16 cellular contexts compared by ENCODE assay signal in genomic region chr18:55219823-55220222, GRCh38.
DNase-seq lines count a peak whose midpoint lies in the region; ATAC-seq and TF ChIP-seq lines count a peak whose summit lies in the region.
"Had no signal": no experiment of that assay in that cellular context is flagged by ENCODE, and none has a peak within 500 bp of the region (broad histone marks: within the 10 kb centered on the region; RNA-seq: fewer than 3 reads in every experiment).

No MANE protein-coding gene starts in this region.

- H3K4me3 Mint-ChIP-seq in activated B cell treated with CpG ODN at 0.5 μM for 24 hours = no peak overlapping the region
- H3K4me3 Mint-ChIP-seq: CD4-positive, CD25-positive, alpha-beta regulatory T cell; CD8-positive, alpha-beta T cell had no signal

- no peak overlapping the region for H2AFZ ChIP-seq in MM.1S (ENCODE audit: low read length)
- H2AFZ ChIP-seq: GM23248 had no signal

- no peak for DNase-seq in MM.1S
- DNase-seq in activated B cell treated with CpG ODN at 0.5 μM for 24 hours = no peak
- DNase-seq in kidney glomerular epithelial cell (lab: John Stamatoyannopoulos, UW) = no peak
- DNase-seq: Caco-2; CD4-positive, CD25-positive, alpha-beta regulatory T cell; CD8-positive, alpha-beta T cell; DMS153; DND-41; GM23248; H7; HCEC 1CT had no signal

- H4K20me1 ChIP-seq in MM.1S (ENCODE audit: insufficient read depth, low read length) = no peaks in the 10 kb centered on the region
- H4K20me1 ChIP-seq: BLaER1 had no signal

- H3K4me1 Mint-ChIP-seq in activated B cell treated with CpG ODN at 0.5 μM for 24 hours = peaks cover 39% of the 10 kb centered on the region
- H3K4me1 Mint-ChIP-seq: CD4-positive, CD25-positive, alpha-beta regulatory T cell had no signal

- intact Hi-C loops in activated B cell treated with CpG ODN at 0.5 μM for 24 hours (cut with micrococcal nuclease) = loop anchor here (5.0 kb wide), 1 partner anchor 113 kb away; no protein-coding TSS in a partner anchor

- no peaks in the 10 kb centered on the region for H3K9me2 ChIP-seq in MM.1S (replicated peaks; ENCODE audit: insufficient read depth, low read length)

- H3K27me3 Mint-ChIP-seq in activated B cell treated with CpG ODN at 0.5 μM for 24 hours = no peaks in the 10 kb centered on the region

- H3K9me3 ChIP-seq in HEK293 (ENCODE audit: control insufficient read depth, insufficient read depth, low read depth, low read length) (no peaks in the 10 kb centered on the region), MM.1S (replicated peaks; ENCODE audit: insufficient read depth, low read length) (no peaks in the 10 kb centered on the region)
- H3K9me3 ChIP-seq: BLaER1, Caco-2 had no signal

- TF ChIP-seq CTCF in HEK293 (tag by site-specific recombination; IDR thresholded peaks at IDR 0.05) (no peak), MM.1S (IDR thresholded peaks at IDR 0.05; ENCODE audit: low read length) (no peak), activated B cell treated with CpG ODN at 0.5 μM for 24 hours (IDR thresholded peaks at IDR 0.05) (no peak)

- H3K9ac ChIP-seq in MM.1S (ENCODE audit: low read length) = no peak overlapping the region
- H3K9ac ChIP-seq: BLaER1, GM23248 had no signal

- peaks cover 15% of the 10 kb centered on the region for H3F3A ChIP-seq in MM.1S (ENCODE audit: insufficient read depth, low read length)

- no peak for ATAC-seq in activated B cell treated with CpG ODN at 0.5 μM for 24 hours (ENCODE audit: low read depth)
- ATAC-seq in HG03378 (IDR thresholded peaks at IDR 0.05; ENCODE audit: unreplicated experiment) = no peak
- no peak for ATAC-seq in GM21360 (IDR thresholded peaks at IDR 0.05; ENCODE audit: unreplicated experiment)
- ATAC-seq: CD8-positive, alpha-beta T cell had no signal

- H3K36me3 ChIP-seq in HEK293 (ENCODE audit: control insufficient read depth in 2 of 2, insufficient read depth in 1 of 2, low read length in 2 of 2) (no peaks in the 10 kb centered on the region), MM.1S (replicated peaks; ENCODE audit: insufficient read depth, low read length) (no peaks in the 10 kb centered on the region)

- H3K27ac ChIP-seq in HEK293 (ENCODE audit: extremely low read depth, low read depth, low read length) (no peak overlapping the region), MM.1S (ENCODE audit: low read length) (peak overlapping the region; percentile 66; the same call in 1 of the 2 replicates)
- H3K27ac ChIP-seq: C4-2B, GM23248 had no signal

- no peaks in the 10 kb centered on the region for H3K79me2 ChIP-seq in MM.1S (ENCODE audit: low read length)

- peak overlapping the region; percentile 72 for H3K27ac Mint-ChIP-seq in activated B cell treated with CpG ODN at 0.5 μM for 24 hours
- H3K27ac Mint-ChIP-seq: CD4-positive, CD25-positive, alpha-beta regulatory T cell; CD8-positive, alpha-beta T cell had no signal

- no peak overlapping the region for H3K4me3 ChIP-seq in HEK293 (ENCODE audit: low read depth, low read length)
- no peak overlapping the region for H3K4me3 ChIP-seq in MM.1S (ENCODE audit: low read length)
- H3K4me3 ChIP-seq: BLaER1, GM23248 had no signal

- H3K27me3 ChIP-seq in MM.1S (replicated peaks; ENCODE audit: insufficient read depth, low read length) = no peaks in the 10 kb centered on the region
- H3K27me3 ChIP-seq: BLaER1 had no signal

- no peaks in the 10 kb centered on the region for H3K9me3 Mint-ChIP-seq in activated B cell treated with CpG ODN at 0.5 μM for 24 hours
- H3K9me3 Mint-ChIP-seq: CD8-positive, alpha-beta T cell had no signal

- peaks cover 13% of the 10 kb centered on the region for H3K36me3 Mint-ChIP-seq in activated B cell treated with CpG ODN at 0.5 μM for 24 hours (ENCODE audit: low read depth)
- H3K36me3 Mint-ChIP-seq: CD4-positive, CD25-positive, alpha-beta regulatory T cell; CD8-positive, alpha-beta T cell had no signal

- CTCF ChIA-PET in HEK293 (lab: Yijun Ruan, JAX) = no interaction called here
- CTCF ChIA-PET in activated B cell treated with CpG ODN at 0.5 μM for 24 hours (lab: Charles Lee) = no interaction called here

- H3K4me1 ChIP-seq in HEK293 (ENCODE audit: control insufficient read depth, insufficient read depth, low read length) (0 out of 2 replicates have a peak, but pooled peaks cover 3% of the 10 kb centered on the region), MM.1S (ENCODE audit: low read length) (peaks cover 29% of the 10 kb centered on the region)
- H3K4me1 ChIP-seq: Caco-2 had no signal

- POLR2A ChIA-PET in HEK293 (lab: Yijun Ruan, JAX) = no interaction called here
- POLR2A ChIA-PET in activated B cell treated with CpG ODN at 0.5 μM for 24 hours (lab: Charles Lee) = interaction anchor here (0.6 kb wide), 1 partner anchor 367 kb away, joined by 9 read pairs; no protein-coding TSS in a partner anchor

- peak overlapping the region; percentile 42; the same call in 1 of the 2 replicates for H3K4me2 ChIP-seq in MM.1S (ENCODE audit: low read depth, low read length)

TF ChIP-seq in HEK293, 187 proteins besides CTCF, POLR2A, EP300 and RAD21:
- TF ChIP-seq ZNF449 (tag by site-specific recombination; IDR thresholded peaks at IDR 0.05) (no peak), ZNF529 (tag by site-specific recombination; IDR thresholded peaks at IDR 0.05; ENCODE audit: insufficient replicate concordance) (peak; percentile 92)
